16 cellular contexts compared by ENCODE assay signal in genomic region chr15:65408370-65409283, GRCh38. TPM values are rescaled to one million over a fixed set of nuclear protein-coding genes. Genes with fewer than 3 reads are reported as not detected.
DNase-seq lines count a peak whose midpoint lies in the region; ATAC-seq and TF ChIP-seq lines count a peak whose summit lies in the region.
"Had no signal": no experiment of that assay in that cellular context is flagged by ENCODE, and none has a peak within 500 bp of the region (broad histone marks: within the 10 kb centered on the region; RNA-seq: fewer than 3 reads in every experiment).

No MANE protein-coding gene starts in this region.

- no peak for ATAC-seq in GM18858 (IDR thresholded peaks at IDR 0.05; ENCODE audit: unreplicated experiment)
- no peak for ATAC-seq in HG02870 (IDR thresholded peaks at IDR 0.05; ENCODE audit: unreplicated experiment)
- ATAC-seq: body of pancreas had no signal

- POLR2A ChIA-PET in OCI-LY7 (lab: Charles Lee): no interaction called here

- TF ChIP-seq CTCF in OCI-LY7 (conservative IDR thresholded peaks at IDR 0.05; ENCODE audit: low read length): no peak
- TF ChIP-seq CTCF in fibroblast of mammary gland (conservative IDR thresholded peaks at IDR 0.05; ENCODE audit: control insufficient read depth, insufficient read depth, low read depth, low read length): no peak

- CTCF ChIA-PET in OCI-LY7 (lab: Charles Lee; ENCODE audit: unreplicated experiment): no interaction called here

- no peaks in the 10 kb centered on the region for H3K27me3 ChIP-seq in skeletal muscle tissue (ENCODE audit: control insufficient read depth in 3 of 3, insufficient read depth in 3 of 3, low read length in 3 of 3)
- H3K27me3 ChIP-seq: body of pancreas had no signal

- peak overlapping the region; percentile 34 for H3K4me2 ChIP-seq in OCI-LY7 (ENCODE audit: low read length)

- H3K9me3 ChIP-seq in OCI-LY7 (ENCODE audit: low read length): no peaks in the 10 kb centered on the region
- no peaks in the 10 kb centered on the region for H3K9me3 ChIP-seq in skeletal muscle tissue (ENCODE audit: control insufficient read depth in 3 of 3, low read length in 3 of 3)
- H3K9me3 ChIP-seq: body of pancreas had no signal

- no peaks in the 10 kb centered on the region for H3K9me2 ChIP-seq in OCI-LY7 (ENCODE audit: insufficient read depth, low read length)

- no peaks in the 10 kb centered on the region for H4K20me1 ChIP-seq in OCI-LY7 (ENCODE audit: insufficient read depth, low read length)

- BruUV-seq in OCI-LY7 (replicated peaks; lab: Mats Ljungman, UMichigan): no TSS peak

- H3K36me3 ChIP-seq in OCI-LY7 (ENCODE audit: insufficient read depth, low read length): no peaks in the 10 kb centered on the region
- peaks cover 0 to 3% (median 0%) of the 10 kb centered on the region in 3 donors for H3K36me3 ChIP-seq in skeletal muscle tissue (ENCODE audit: control insufficient read depth in 3 of 3, insufficient read depth in 3 of 3, low read length in 3 of 3)

- DNase-seq in Daoy (ENCODE audit: low read depth) (peak; percentile 87), OCI-LY7 (ENCODE audit: low spot score) (no peak), fibroblast of mammary gland (ENCODE audit: low read depth) (peak; percentile 92), ecto neural progenitor cell (ENCODE audit: low spot score) (no peak)
- no peak for DNase-seq in activated CD8-positive, alpha-beta memory T cell treated with anti-CD3 and anti-CD28 coated beads, Interleukin-2, amount 50 U/mL, for 4 hours
- DNase-seq: activated gamma-delta T cell treated with Interleukin-2 at 50 U/mL for 16 hours; body of pancreas; C1 segment of cervical spinal cord; effector CD8-positive, alpha-beta T cell; NCI-H1105 treated with DMSO at 0.1 percent for 48 hours had no signal

- intact Hi-C loops in OCI-LY7 (cut with micrococcal nuclease; ENCODE audit: unreplicated experiment): no loop called here

- H3K79me2 ChIP-seq in OCI-LY7 (ENCODE audit: insufficient read depth, low read depth, low read length): no peaks in the 10 kb centered on the region

- no peak overlapping the region for H3K9ac ChIP-seq in skeletal muscle tissue (ENCODE audit: low read depth in 1 of 3, low read length in 3 of 3)

- peak overlapping the region; percentile 33; the same call in 1 of the 2 replicates for H2AFZ ChIP-seq in OCI-LY7 (ENCODE audit: low read length)

- H3K4me3 ChIP-seq in OCI-LY7 (ENCODE audit: low read depth, low read length, poor library complexity, severe bottlenecking): no peak overlapping the region
- no peak overlapping the region for H3K4me3 ChIP-seq in fibroblast of mammary gland (ENCODE audit: control insufficient read depth, low read depth, low read length)
- no peak overlapping the region for H3K4me3 ChIP-seq in skeletal muscle tissue (ENCODE audit: low read length in 3 of 3)
- H3K4me3 ChIP-seq: body of pancreas had no signal

- H3K4me1 ChIP-seq in OCI-LY7 (ENCODE audit: insufficient read depth, low read length, poor library complexity, severe bottlenecking) (peaks cover 16% of the 10 kb centered on the region), skeletal muscle tissue (ENCODE audit: control insufficient read depth in 3 of 3, insufficient read depth in 3 of 3, low read length in 3 of 3) (peaks cover 27 to 63% (median 30%) of the 10 kb centered on the region in 3 donors)

- H3K27ac ChIP-seq in OCI-LY7 (ENCODE audit: low read depth, low read length, poor library complexity, severe bottlenecking): no peak overlapping the region
- H3K27ac ChIP-seq in skeletal muscle tissue (ENCODE audit: low read depth, low read length): peak overlapping the region; percentile 75
- H3K27ac ChIP-seq: body of pancreas had no signal

RNA-seq across cellular contexts. Expression of gene IGDCC4, which starts 14.1 kb away (rescaled TPM):
- 0.24 and 0.34 TPM in 2 replicates for total RNA-seq in Daoy (2014; rRNA removed; shearing (Covaris generic))
- total RNA-seq in OCI-LY7 (2014; rRNA removed; shearing (Covaris generic)): not detected in 2 replicates
- total RNA-seq in OCI-LY7 (2022) (0.19 and 0.20 TPM in 2 replicates), skeletal muscle tissue (35.5 TPM)

RNA-seq across cellular contexts. Expression of gene IGDCC3, which starts 30.8 kb away (rescaled TPM):
- total RNA-seq in Daoy (2014; rRNA removed; shearing (Covaris generic)): not detected in 2 replicates
- total RNA-seq in OCI-LY7 (2014; rRNA removed; shearing (Covaris generic)): not detected in 2 replicates
- total RNA-seq in OCI-LY7 (2022) (not detected in 2 replicates), skeletal muscle tissue (1.0 TPM)
- total RNA-seq: body of pancreas, mesenteric fat pad, omental fat pad, subcutaneous adipose tissue had no signal

Comparison
In these comparisons a context has a peak if more than half of its experiments do, and no peak if none do; other contexts are left out.
1. DNase-seq: peak in Daoy (single experiment) and fibroblast of mammary gland (single experiment); none in OCI-LY7 (single experiment), activated CD8-positive, alpha-beta memory T cell treated with anti-CD3 and anti-CD28 coated beads, Interleukin-2, amount 50 U/mL, for 4 hours (single experiment) and ecto neural progenitor cell (single experiment).
2. RNA of gene IGDCC4, which starts 14.1 kb away (total RNA-seq): 35.5 TPM in skeletal muscle tissue (single experiment); 0.24 to 0.34 TPM in Daoy and 0.19 to 0.20 TPM in OCI-LY7; every median in the first group is over 10 times any median in the second.